In the genomic region with DNA sequence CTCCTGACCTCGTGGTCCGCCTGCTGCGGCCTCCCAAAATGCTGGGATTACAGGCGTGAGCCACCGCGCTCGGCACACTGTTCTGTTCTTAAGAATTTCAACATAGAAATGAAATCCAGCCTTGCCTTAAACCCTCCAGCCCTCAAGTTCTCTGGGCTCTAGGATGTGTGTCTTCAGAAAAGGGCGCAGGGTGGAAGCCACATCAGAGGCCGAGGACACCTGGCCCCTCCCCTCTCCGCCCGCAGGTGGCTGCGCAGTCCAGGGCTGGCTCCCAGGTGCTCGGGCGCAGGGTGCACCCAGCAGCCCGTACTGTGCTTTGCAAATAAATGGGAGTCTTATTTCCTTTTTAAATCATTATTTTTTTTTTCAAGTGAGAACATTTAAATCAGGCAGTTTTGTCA, we compare ENCODE assay signal across 11 cellular contexts. TPM values are rescaled to one million over a fixed set of nuclear protein-coding genes. Genes with fewer than 3 reads are reported as not detected.
A peak's percentile ranks its signal among the peaks of the same experiment; 100 is the strongest.
DNase-seq lines count a peak whose midpoint lies in the region; ATAC-seq and TF ChIP-seq lines count a peak whose summit lies in the region.
"Had no signal": no experiment of that assay in that cellular context is flagged by ENCODE, and none has a peak within 500 bp of the region (broad histone marks: within the 10 kb centered on the region; RNA-seq: fewer than 3 reads in every experiment).

No MANE protein-coding gene starts in this region.

- peak overlapping the region in 1 of 2 donors; percentile 8 for H3K4me3 ChIP-seq in CD4-positive, alpha-beta memory T cell (ENCODE audit: low read length in 2 of 2)

- H3K27me3 Mint-ChIP-seq in CD4-positive, alpha-beta memory T cell: no peaks in the 10 kb centered on the region
- no peaks in the 10 kb centered on the region for H3K27me3 Mint-ChIP-seq in naive thymus-derived CD8-positive, alpha-beta T cell

- TF ChIP-seq CTCF in GM13977 (IDR thresholded peaks at IDR 0.05; ENCODE audit: extremely low read depth, insufficient read depth, missing control alignments): no peak

- intact Hi-C loops in CD4-positive, alpha-beta memory T cell (cut with micrococcal nuclease): no loop called here

- peak; percentile 46 to 66 (median 54) for DNase-seq in CD4-positive, alpha-beta memory T cell
- DNase-seq in T follicular helper cell (ENCODE audit: low read depth) (peak; percentile 30), DMS 273 (lab: John Stamatoyannopoulos, UW; ENCODE audit: unreplicated experiment) (no peak), HCEC 1CT (no peak), GM13977 (ENCODE audit: low spot score) (no peak)
- DNase-seq in activated naive CD4-positive, alpha-beta T cell treated with anti-CD3 and anti-CD28 coated beads, Interleukin-2, amount 50 U/mL, for 72 hours (ENCODE audit: low spot score in 2 of 2): peak; percentile 23 to 53
- DNase-seq in naive thymus-derived CD8-positive, alpha-beta T cell: peak in 7 of 10 donors; percentile 40 to 61 (median 49)
- DNase-seq: SK-N-SH; stimulated activated CD8-positive, alpha-beta memory T cell treated with anti-CD3 and anti-CD28 coated beads, Interleukin-4, amount 100 ng/mL, for 48 hours had no signal

- POLR2A ChIA-PET in CD4-positive, alpha-beta memory T cell (lab: Charles Lee; ENCODE audit: partially characterized antibody): interaction anchor here (0.7 to 5.3 kb wide), 2 partner anchors 45 to 106 kb away, joined by 3 to 73 read pairs; a partner anchor contains a TSS
- POLR2A ChIA-PET in naive thymus-derived CD8-positive, alpha-beta T cell (lab: Charles Lee): interaction anchor here (6.0 kb wide), 1 partner anchor 45 kb away, joined by 62 read pairs; a partner anchor contains a TSS

- peak overlapping the region; percentile 88 to 99 (median 92) for H3K27ac Mint-ChIP-seq in CD4-positive, alpha-beta memory T cell
- peak overlapping the region in 1 of 2 donors; percentile 29 for H3K27ac Mint-ChIP-seq in activated naive CD4-positive, alpha-beta T cell treated with anti-CD3 and anti-CD28 coated beads, Interleukin-2, amount 50 U/mL, for 72 hours
- peak overlapping the region; percentile 80 to 98 (median 94) for H3K27ac Mint-ChIP-seq in naive thymus-derived CD8-positive, alpha-beta T cell

- no peaks in the 10 kb centered on the region for H3K36me3 ChIP-seq in CD4-positive, alpha-beta memory T cell (ENCODE audit: insufficient read depth, low read length)
- H3K36me3 ChIP-seq: esophagus muscularis mucosa had no signal

- peak overlapping the region; percentile 44 for H3K27ac ChIP-seq in CD4-positive, alpha-beta memory T cell (ENCODE audit: low read depth, low read length)

- CTCF ChIA-PET in CD4-positive, alpha-beta memory T cell (lab: Charles Lee; ENCODE audit: partially characterized antibody): interaction anchor here (1.3 kb wide), 1 partner anchor 9 kb away, joined by 5 read pairs; no protein-coding TSS in a partner anchor

- H3K4me1 ChIP-seq in CD4-positive, alpha-beta memory T cell (ENCODE audit: insufficient read depth, low read length): peaks cover 48% of the 10 kb centered on the region

- in situ Hi-C loops in GM13977 (cut with MboI; ENCODE audit: low pct_unique_long_range_greater_than_20kb, low sequenced_read_pairs, unreplicated experiment): loop anchor here (25.0 kb wide), 1 partner anchor 1835 kb away; no protein-coding TSS in a partner anchor

- peak overlapping the region; percentile 86 to 98 (median 94) for H3K4me3 Mint-ChIP-seq in CD4-positive, alpha-beta memory T cell
- peak overlapping the region; percentile 86 to 97 (median 94) for H3K4me3 Mint-ChIP-seq in naive thymus-derived CD8-positive, alpha-beta T cell

- peaks cover 28 to 58% (median 42%) of the 10 kb centered on the region in 4 donors for H3K4me1 Mint-ChIP-seq in CD4-positive, alpha-beta memory T cell
- H3K4me1 Mint-ChIP-seq in naive thymus-derived CD8-positive, alpha-beta T cell: peaks cover 20 to 74% (median 48%) of the 10 kb centered on the region in 4 donors

- no peaks in the 10 kb centered on the region for H3K9me3 ChIP-seq in CD4-positive, alpha-beta memory T cell (ENCODE audit: control insufficient read depth in 1 of 2, low read length in 2 of 2)
- H3K9me3 ChIP-seq: SK-N-SH had no signal

- no peaks in the 10 kb centered on the region for H3K27me3 ChIP-seq in CD4-positive, alpha-beta memory T cell (ENCODE audit: insufficient read depth, low read length)
- H3K27me3 ChIP-seq: esophagus muscularis mucosa had no signal

- peaks cover 13 to 18% of the 10 kb centered on the region in 2 donors for H3K36me3 Mint-ChIP-seq in CD4-positive, alpha-beta memory T cell
- peaks cover 15 to 21% of the 10 kb centered on the region in 2 donors for H3K36me3 Mint-ChIP-seq in activated naive CD4-positive, alpha-beta T cell treated with anti-CD3 and anti-CD28 coated beads, Interleukin-2, amount 50 U/mL, for 72 hours
- H3K36me3 Mint-ChIP-seq in naive thymus-derived CD8-positive, alpha-beta T cell: peaks cover 2 to 14% (median 4%) of the 10 kb centered on the region in 3 donors

- peaks cover 0 to 17% (median 13%) of the 10 kb centered on the region in 8 donors for H3K9me3 Mint-ChIP-seq in CD4-positive, alpha-beta memory T cell
- peaks cover 3 to 4% of the 10 kb centered on the region in 2 donors for H3K9me3 Mint-ChIP-seq in activated naive CD4-positive, alpha-beta T cell treated with anti-CD3 and anti-CD28 coated beads, Interleukin-2, amount 50 U/mL, for 72 hours
- peaks cover 0 to 17% (median 6%) of the 10 kb centered on the region in 9 donors for H3K9me3 Mint-ChIP-seq in naive thymus-derived CD8-positive, alpha-beta T cell

- no peak for ATAC-seq in activated naive CD4-positive, alpha-beta T cell treated with anti-CD3 and anti-CD28 coated beads, Interleukin-2, amount 50 U/mL, for 72 hours
- no peak for ATAC-seq in naive thymus-derived CD8-positive, alpha-beta T cell
- ATAC-seq in GM18511 (IDR thresholded peaks at IDR 0.05; ENCODE audit: unreplicated experiment): no peak

RNA-seq across cellular contexts. Expression of a gene that starts 2.0 kb away (rescaled TPM):
- 10 to 100 TPM; 34.6 to 36.0 TPM for total RNA-seq in CD4-positive, alpha-beta memory T cell
- polyA plus RNA-seq in CD4-positive, alpha-beta memory T cell: 10 to 100 TPM; 21.8 to 33.9 TPM
- 10 to 100 TPM; 28.9 to 34.7 TPM for total RNA-seq in activated naive CD4-positive, alpha-beta T cell treated with anti-CD3 and anti-CD28 coated beads, Interleukin-2, amount 50 U/mL, for 72 hours
- total RNA-seq in naive thymus-derived CD8-positive, alpha-beta T cell: 10 to 100 TPM; 27.7 to 29.9 TPM
- 10 to 100 TPM; 16.4 to 27.6 (median 17.9) TPM for polyA plus RNA-seq in naive thymus-derived CD8-positive, alpha-beta T cell

RNA-seq across cellular contexts. Expression of a gene that starts 44.8 kb away (rescaled TPM):
- total RNA-seq in CD4-positive, alpha-beta memory T cell: 10 to 100 TPM; 23.2 to 26.1 TPM
- polyA plus RNA-seq in CD4-positive, alpha-beta memory T cell: 10 to 100 TPM in 1 of 2 donors, 1 to 10 TPM in 1; 8.2 to 13.0 TPM
- 10 to 100 TPM; 12.0 TPM for total RNA-seq in activated naive CD4-positive, alpha-beta T cell treated with anti-CD3 and anti-CD28 coated beads, Interleukin-2, amount 50 U/mL, for 72 hours
- 10 to 100 TPM; 20.6 to 21.1 TPM for total RNA-seq in naive thymus-derived CD8-positive, alpha-beta T cell
- 10 to 100 TPM in 1 of 3 donors, 1 to 10 TPM in 2; 8.5 to 12.5 (median 9.8) TPM for polyA plus RNA-seq in naive thymus-derived CD8-positive, alpha-beta T cell

RNA-seq across cellular contexts. Expression of a gene that starts 45.1 kb away (rescaled TPM):
- 10 to 100 TPM; 64.0 to 64.4 TPM for total RNA-seq in CD4-positive, alpha-beta memory T cell
- 10 to 100 TPM; 10.3 to 30.7 TPM for polyA plus RNA-seq in CD4-positive, alpha-beta memory T cell
- total RNA-seq in activated naive CD4-positive, alpha-beta T cell treated with anti-CD3 and anti-CD28 coated beads, Interleukin-2, amount 50 U/mL, for 72 hours: 10 to 100 TPM; 26.9 to 28.3 TPM
- total RNA-seq in naive thymus-derived CD8-positive, alpha-beta T cell: 10 to 100 TPM; 51.3 to 59.0 TPM
- 10 to 100 TPM; 13.1 to 19.4 (median 18.4) TPM for polyA plus RNA-seq in naive thymus-derived CD8-positive, alpha-beta T cell

Comparison
In these comparisons a context has a peak if more than half of its experiments do, and no peak if none do; other contexts are left out.
1. DNase-seq: peak in CD4-positive, alpha-beta memory T cell (5 of 5), T follicular helper cell (single experiment), activated naive CD4-positive, alpha-beta T cell treated with anti-CD3 and anti-CD28 coated beads, Interleukin-2, amount 50 U/mL, for 72 hours (2 of 2) and naive thymus-derived CD8-positive, alpha-beta T cell (7 of 10); none in DMS 273 (single experiment), HCEC 1CT (single experiment) and GM13977 (single experiment).